In genomic region chr2:26776195-26776594, GRCh38 we compare ENCODE assay signal across 19 cellular contexts. TPM values are rescaled to one million over a fixed set of nuclear protein-coding genes. Genes with fewer than 3 reads are reported as not detected.
DNase-seq lines count a peak whose midpoint lies in the region; ATAC-seq, FAIRE-seq and TF ChIP-seq lines count a peak whose summit lies in the region.
"Had no signal": no experiment of that assay in that cellular context is flagged by ENCODE, and none has a peak within 500 bp of the region (broad histone marks: within the 10 kb centered on the region; RNA-seq: fewer than 3 reads in every experiment).

No MANE protein-coding gene starts in this region.

- in situ Hi-C loops in HepG2 (cut with HindIII; ENCODE audit: extremely low pct_ligation_motif_present, low pct_unique_long_range_greater_than_20kb) = no loop called here

- TF ChIP-seq POLR2A in HepG2 (IDR thresholded peaks at IDR 0.05; ENCODE audit: insufficient read depth in 1 of 2, low read depth in 2 of 2, low read length in 2 of 2) = no peak

- TF ChIP-seq CTCF in lower lobe of right lung (IDR thresholded peaks at IDR 0.05) (no peak), HepG2 (CRISPR knock-in tag; IDR thresholded peaks at IDR 0.05) (no peak)

- intact Hi-C loops in lower lobe of right lung (cut with DNase I) = no loop called here
- intact Hi-C loops in HepG2 (cut with micrococcal nuclease; ENCODE audit: unreplicated experiment) = no loop called here

- no peaks in the 10 kb centered on the region for H3K27me3 ChIP-seq in lower lobe of right lung (ENCODE audit: low read depth)
- no peaks in the 10 kb centered on the region for H3K27me3 ChIP-seq in HepG2 (ENCODE audit: control insufficient read depth in 1 of 2, insufficient read depth in 2 of 2, low read length in 2 of 2)

- WGBS in HepG2 (ENCODE audit: low lambda C conversion rate) = 98% methylated on average over 5 of the region's 5 CpGs

- H3K4me2 ChIP-seq in HepG2 (ENCODE audit: low read depth, low read length) = no peak overlapping the region

- no peak overlapping the region for H3K9ac ChIP-seq in HepG2 (ENCODE audit: insufficient read depth, low read depth, low read length)

- POLR2A ChIA-PET in HepG2 (lab: Yijun Ruan, JAX) = interaction anchor here (1.5 kb wide), 1 partner anchor 10 kb away, joined by 6 read pairs; the partner anchor contains the start of gene CENPA

- no peak for ATAC-seq in activated CD8-positive, alpha-beta memory T cell treated with anti-CD3 and anti-CD28 coated beads, Interleukin-2, amount 10 ng/mL, durations not matched to agents 7 days and 5 days
- no peak for ATAC-seq in stimulated activated naive CD8-positive, alpha-beta T cell treated with anti-CD3 and anti-CD28 coated beads, Interleukin-15, amount 100 ng/mL, for 72 hours
- no peak for ATAC-seq in lower lobe of right lung
- no peak for ATAC-seq in HG03521 (IDR thresholded peaks at IDR 0.05; ENCODE audit: unreplicated experiment)
- no peak for ATAC-seq in HepG2

- H3K9me3 ChIP-seq in lower lobe of right lung = no peaks in the 10 kb centered on the region
- no peaks in the 10 kb centered on the region for H3K9me3 ChIP-seq in HepG2 (ENCODE audit: low read length)

- H3K27ac Mint-ChIP-seq in activated CD8-positive, alpha-beta memory T cell treated with anti-CD3 and anti-CD28 coated beads, Interleukin-2, amount 10 ng/mL, durations not matched to agents 7 days and 5 days = peak overlapping the region; percentile 14
- H3K27ac Mint-ChIP-seq in stimulated activated naive CD8-positive, alpha-beta T cell treated with anti-CD3 and anti-CD28 coated beads, Interleukin-15, Interleukin-2, amounts not matched to agents 100 ng/mL and 50 ng/mL, for 24 hours = peak overlapping the region; percentile 23
- H3K27ac Mint-ChIP-seq in stimulated activated naive CD8-positive, alpha-beta T cell treated with anti-CD3 and anti-CD28 coated beads, Interleukin-15, amount 100 ng/mL, for 72 hours = peak overlapping the region in 1 of 2 donors; percentile 57
- H3K27ac Mint-ChIP-seq: B cell had no signal

- H3K27ac ChIP-seq in lower lobe of right lung = no peak overlapping the region
- H3K27ac ChIP-seq in HepG2 (ENCODE audit: extremely low read length, insufficient read depth, low read length) = no peak overlapping the region

- CTCF ChIA-PET in activated CD8-positive, alpha-beta memory T cell treated with anti-CD3 and anti-CD28 coated beads, Interleukin-2, amount 10 ng/mL, durations not matched to agents 7 days and 5 days (lab: Charles Lee) = no interaction called here
- CTCF ChIA-PET in HepG2 (lab: Yijun Ruan, JAX; ENCODE audit: low intra/inter-chr PET ratio, low total read pairs) = no interaction called here

- no peaks in the 10 kb centered on the region for H3K9me3 Mint-ChIP-seq in activated CD8-positive, alpha-beta memory T cell treated with anti-CD3 and anti-CD28 coated beads, Interleukin-2, amount 10 ng/mL, durations not matched to agents 7 days and 5 days (ENCODE audit: low read depth)
- H3K9me3 Mint-ChIP-seq in stimulated activated naive CD8-positive, alpha-beta T cell treated with anti-CD3 and anti-CD28 coated beads, Interleukin-15, Interleukin-2, amounts not matched to agents 100 ng/mL and 50 ng/mL, for 24 hours = no peaks in the 10 kb centered on the region
- no peaks in the 10 kb centered on the region for H3K9me3 Mint-ChIP-seq in stimulated activated naive CD8-positive, alpha-beta T cell treated with anti-CD3 and anti-CD28 coated beads, Interleukin-15, amount 100 ng/mL, for 72 hours
- H3K9me3 Mint-ChIP-seq: H9 had no signal

- no peak for TF ChIP-seq RAD21 in HepG2 (CRISPR knock-in tag; IDR thresholded peaks at IDR 0.05)

- H3K4me3 Mint-ChIP-seq in activated CD8-positive, alpha-beta memory T cell treated with anti-CD3 and anti-CD28 coated beads, Interleukin-2, amount 10 ng/mL, durations not matched to agents 7 days and 5 days = no peak overlapping the region
- no peak overlapping the region for H3K4me3 Mint-ChIP-seq in stimulated activated naive CD8-positive, alpha-beta T cell treated with anti-CD3 and anti-CD28 coated beads, Interleukin-15, Interleukin-2, amounts not matched to agents 100 ng/mL and 50 ng/mL, for 24 hours
- H3K4me3 Mint-ChIP-seq in stimulated activated naive CD8-positive, alpha-beta T cell treated with anti-CD3 and anti-CD28 coated beads, Interleukin-15, amount 100 ng/mL, for 72 hours = no peak overlapping the region
- H3K4me3 Mint-ChIP-seq: B cell, H9 had no signal

- peaks cover 3% of the 10 kb centered on the region; the same call in 1 of the 2 replicates for H4K20me1 ChIP-seq in HepG2 (ENCODE audit: insufficient read depth, low read length)

- H3K36me3 Mint-ChIP-seq in activated CD8-positive, alpha-beta memory T cell treated with anti-CD3 and anti-CD28 coated beads, Interleukin-2, amount 10 ng/mL, durations not matched to agents 7 days and 5 days = peaks cover 26% of the 10 kb centered on the region
- peaks cover 45% of the 10 kb centered on the region for H3K36me3 Mint-ChIP-seq in stimulated activated naive CD8-positive, alpha-beta T cell treated with anti-CD3 and anti-CD28 coated beads, Interleukin-15, Interleukin-2, amounts not matched to agents 100 ng/mL and 50 ng/mL, for 24 hours (ENCODE audit: low read depth)

- no peak for DNase-seq in activated CD8-positive, alpha-beta memory T cell treated with anti-CD3 and anti-CD28 coated beads, Interleukin-2, amount 10 ng/mL, durations not matched to agents 7 days and 5 days
- DNase-seq in activated CD8-positive, alpha-beta memory T cell treated with anti-CD3 and anti-CD28 coated beads, Interleukin-2, amount 50 U/mL, for 4 hours = no peak
- no peak for DNase-seq in stimulated activated naive CD8-positive, alpha-beta T cell treated with anti-CD3 and anti-CD28 coated beads, Interleukin-15, amount 100 ng/mL, for 72 hours
- DNase-seq in lower lobe of right lung = peak; percentile 14
- no peak for DNase-seq in urothelium cell line (ENCODE audit: low spot score)
- no peak for DNase-seq in HepG2 (ENCODE audit: low spot score)
- DNase-seq: COR-L47, H9, KBM-7, NCI-H1105 treated with DMSO at 0.1 percent for 48 hours, NCI-H1694, NCI-H510A, NCI-H748 treated with DMSO at 0.1 percent for 48 hours, Right ventricle myocardium superior had no signal

- no peak overlapping the region for H2AFZ ChIP-seq in HepG2 (ENCODE audit: low read length)

- no peak for TF ChIP-seq EP300 in HepG2 (IDR thresholded peaks at IDR 0.05; ENCODE audit: low read depth in 2 of 2, low read length in 2 of 2)
- TF ChIP-seq EP300 in HepG2 (CRISPR knock-in tag; IDR thresholded peaks at IDR 0.05; ENCODE audit: borderline replicate concordance) = no peak

- H3K4me3 ChIP-seq in lower lobe of right lung (no peak overlapping the region), HepG2 (replicated peaks in 1 of 3; ENCODE audit: insufficient read depth in 1 of 3, low read depth in 2 of 3, low read length in 3 of 3) (no peak overlapping the region)

- H3K36me3 ChIP-seq in lower lobe of right lung = peaks cover 71% of the 10 kb centered on the region
- peaks cover 21 to 53% of the 10 kb centered on the region in 2 experiments for H3K36me3 ChIP-seq in HepG2 (replicated peaks in 1 of 2; ENCODE audit: control insufficient read depth in 1 of 2, insufficient read depth in 2 of 2, low read length in 2 of 2)

- FAIRE-seq in urothelium cell line (lab: Jason Lieb, UNC) = no peak
- no peak for FAIRE-seq in HepG2 (lab: Jason Lieb, UNC)
- FAIRE-seq: G401.6, RCC 7860 had no signal

- no peaks in the 10 kb centered on the region for H3K27me3 Mint-ChIP-seq in activated CD8-positive, alpha-beta memory T cell treated with anti-CD3 and anti-CD28 coated beads, Interleukin-2, amount 10 ng/mL, durations not matched to agents 7 days and 5 days
- no peaks in the 10 kb centered on the region for H3K27me3 Mint-ChIP-seq in stimulated activated naive CD8-positive, alpha-beta T cell treated with anti-CD3 and anti-CD28 coated beads, Interleukin-15, Interleukin-2, amounts not matched to agents 100 ng/mL and 50 ng/mL, for 24 hours
- no peaks in the 10 kb centered on the region for H3K27me3 Mint-ChIP-seq in stimulated activated naive CD8-positive, alpha-beta T cell treated with anti-CD3 and anti-CD28 coated beads, Interleukin-15, amount 100 ng/mL, for 72 hours
- H3K27me3 Mint-ChIP-seq: B cell had no signal

- BruUV-seq in HepG2 (replicated peaks; lab: Mats Ljungman, UMichigan) = no TSS peak

- H3K4me1 Mint-ChIP-seq in activated CD8-positive, alpha-beta memory T cell treated with anti-CD3 and anti-CD28 coated beads, Interleukin-2, amount 10 ng/mL, durations not matched to agents 7 days and 5 days = peaks cover 24% of the 10 kb centered on the region
- H3K4me1 Mint-ChIP-seq in stimulated activated naive CD8-positive, alpha-beta T cell treated with anti-CD3 and anti-CD28 coated beads, Interleukin-15, Interleukin-2, amounts not matched to agents 100 ng/mL and 50 ng/mL, for 24 hours (ENCODE audit: low read depth) = peaks cover 22% of the 10 kb centered on the region
- H3K4me1 Mint-ChIP-seq in stimulated activated naive CD8-positive, alpha-beta T cell treated with anti-CD3 and anti-CD28 coated beads, Interleukin-15, amount 100 ng/mL, for 72 hours = peaks cover 24% of the 10 kb centered on the region

- H3K4me1 ChIP-seq in lower lobe of right lung (peaks cover 28% of the 10 kb centered on the region), HepG2 (ENCODE audit: insufficient read depth, low read length) (peaks cover 18% of the 10 kb centered on the region)

- peaks cover 2% of the 10 kb centered on the region for H3K79me2 ChIP-seq in HepG2 (ENCODE audit: insufficient read depth, low read length)

RNA-seq across cellular contexts. Expression of gene CENPA, which starts 9.7 kb away (rescaled TPM):
- total RNA-seq in activated CD8-positive, alpha-beta memory T cell treated with anti-CD3 and anti-CD28 coated beads, Interleukin-2, amount 10 ng/mL, durations not matched to agents 7 days and 5 days = 10 to 100 TPM; 51.6 to 58.7 TPM
- total RNA-seq in lower lobe of right lung = 1.7 TPM
- 38.5 and 45.8 TPM in 2 replicates for total RNA-seq in HepG2 (2016; rRNA removed; fragmentation: Illumina TruSeq; extraction: Trizol)
- 27.1 and 37.2 TPM in 2 replicates for total RNA-seq in HepG2 (2016; cell fraction: cytosol; rRNA removed; fragmentation: Illumina TruSeq; extraction: Trizol; ENCODE audit: low read depth)
- 39.2 and 39.7 TPM in 2 replicates for total RNA-seq in HepG2 (2016; cell fraction: insoluble cytoplasmic fraction; rRNA removed; fragmentation: Illumina TruSeq; extraction: Trizol)
- 50.6 and 55.2 TPM in 2 replicates for total RNA-seq in HepG2 (2016; cell fraction: membrane; rRNA removed; fragmentation: Illumina TruSeq; extraction: Trizol)
- 16.6 and 16.9 TPM in 2 replicates for total RNA-seq in HepG2 (2016; cell fraction: nucleus; rRNA removed; fragmentation: Illumina TruSeq; extraction: Trizol)
- polyA plus RNA-seq in HepG2 (2011; rRNA removed) = 19.6 and 28.5 TPM in 2 replicates
- 18.7 and 25.1 TPM in 2 replicates for polyA plus RNA-seq in HepG2 (2011; cell fraction: cytosol; rRNA removed)
- 8.8 and 11.8 TPM in 2 replicates for polyA plus RNA-seq in HepG2 (2011; cell fraction: nucleus; rRNA removed)
- polyA plus RNA-seq in HepG2 (2012) = 10.6 and 18.8 TPM in 2 replicates
- 28.0 and 40.7 TPM in 2 replicates for polyA plus RNA-seq in HepG2 (2016; cell fraction: cytosol; fragmentation: Illumina TruSeq; extraction: Trizol; ENCODE audit: low read depth)
- 52.5 and 56.7 TPM in 2 replicates for polyA plus RNA-seq in HepG2 (2016; cell fraction: insoluble cytoplasmic fraction; fragmentation: Illumina TruSeq; extraction: Trizol; ENCODE audit: low read depth)
- 39.4 and 51.0 TPM in 2 replicates for polyA plus RNA-seq in HepG2 (2016; cell fraction: membrane; fragmentation: Illumina TruSeq; extraction: Trizol; ENCODE audit: low read depth)
- polyA plus RNA-seq in HepG2 (2016; cell fraction: nucleus; fragmentation: Illumina TruSeq; extraction: Trizol; ENCODE audit: insufficient read depth, low read depth) = 36.5 and 39.2 TPM in 2 replicates
- polyA minus RNA-seq in HepG2 (2011; rRNA and poly(A)+ RNA removed; ENCODE audit: low replicate concordance) = 18.6 and 61.4 TPM in 2 replicates
- polyA minus RNA-seq in HepG2 (2011; cell fraction: cytosol; rRNA and poly(A)+ RNA removed) = 6.7 and 8.0 TPM in 2 replicates
- 9.1 and 11.3 TPM in 2 replicates for polyA minus RNA-seq in HepG2 (2011; cell fraction: nucleus; rRNA and poly(A)+ RNA removed)
- total RNA-seq: B cell had no signal

RNA-seq across cellular contexts. Expression of gene SLC35F6, which starts 12.1 kb away (rescaled TPM):
- total RNA-seq in activated CD8-positive, alpha-beta memory T cell treated with anti-CD3 and anti-CD28 coated beads, Interleukin-2, amount 10 ng/mL, durations not matched to agents 7 days and 5 days = 10 to 100 TPM; 16.3 to 17.2 TPM
- total RNA-seq in lower lobe of right lung (49.3 TPM), HepG2 (2016; rRNA removed; fragmentation: Illumina TruSeq; extraction: Trizol) (11.8 and 21.2 TPM in 2 replicates)
- total RNA-seq in HepG2 (2016; cell fraction: cytosol; rRNA removed; fragmentation: Illumina TruSeq; extraction: Trizol; ENCODE audit: low read depth) = 3.5 and 3.7 TPM in 2 replicates
- 9.9 and 20.3 TPM in 2 replicates for total RNA-seq in HepG2 (2016; cell fraction: insoluble cytoplasmic fraction; rRNA removed; fragmentation: Illumina TruSeq; extraction: Trizol)
- 14.2 and 15.5 TPM in 2 replicates for total RNA-seq in HepG2 (2016; cell fraction: membrane; rRNA removed; fragmentation: Illumina TruSeq; extraction: Trizol)
- total RNA-seq in HepG2 (2016; cell fraction: nucleus; rRNA removed; fragmentation: Illumina TruSeq; extraction: Trizol) = 19.3 and 24.0 TPM in 2 replicates
- 15.2 and 19.2 TPM in 2 replicates for polyA plus RNA-seq in HepG2 (2011; rRNA removed)
- 16.7 and 16.8 TPM in 2 replicates for polyA plus RNA-seq in HepG2 (2011; cell fraction: cytosol; rRNA removed)
- polyA plus RNA-seq in HepG2 (2011; cell fraction: nucleus; rRNA removed) = 12.0 and 12.7 TPM in 2 replicates
- 7.1 and 9.5 TPM in 2 replicates for polyA plus RNA-seq in HepG2 (2012)
- polyA plus RNA-seq in HepG2 (2016; cell fraction: cytosol; fragmentation: Illumina TruSeq; extraction: Trizol; ENCODE audit: low read depth) = 2.7 and 3.6 TPM in 2 replicates
- 7.6 and 11.6 TPM in 2 replicates for polyA plus RNA-seq in HepG2 (2016; cell fraction: insoluble cytoplasmic fraction; fragmentation: Illumina TruSeq; extraction: Trizol; ENCODE audit: low read depth)
- 8.6 and 8.7 TPM in 2 replicates for polyA plus RNA-seq in HepG2 (2016; cell fraction: membrane; fragmentation: Illumina TruSeq; extraction: Trizol; ENCODE audit: low read depth)
- 26.2 and 26.3 TPM in 2 replicates for polyA plus RNA-seq in HepG2 (2016; cell fraction: nucleus; fragmentation: Illumina TruSeq; extraction: Trizol; ENCODE audit: insufficient read depth, low read depth)
- 75.6 and 115 TPM in 2 replicates for polyA minus RNA-seq in HepG2 (2011; rRNA and poly(A)+ RNA removed; ENCODE audit: low replicate concordance)
- 19.2 and 22.7 TPM in 2 replicates for polyA minus RNA-seq in HepG2 (2011; cell fraction: cytosol; rRNA and poly(A)+ RNA removed)
- 13.9 and 16.2 TPM in 2 replicates for polyA minus RNA-seq in HepG2 (2011; cell fraction: nucleus; rRNA and poly(A)+ RNA removed)
